Comparison of ENCODE assay signal across 9 cellular contexts in genomic region chr20:4821590-4821989, GRCh38. TPM values are rescaled to one million over a fixed set of nuclear protein-coding genes. Genes with fewer than 3 reads are reported as not detected.
DNase-seq lines count a peak whose midpoint lies in the region; ATAC-seq and TF ChIP-seq lines count a peak whose summit lies in the region.
"Had no signal": no experiment of that assay in that cellular context is flagged by ENCODE, and none has a peak within 500 bp of the region (broad histone marks: within the 10 kb centered on the region; RNA-seq: fewer than 3 reads in every experiment).

No MANE protein-coding gene starts in this region.

- peak overlapping the region; percentile 86 for H3K4me3 Mint-ChIP-seq in stimulated activated naive CD8-positive, alpha-beta T cell treated with anti-CD3 and anti-CD28 coated beads, Interleukin-15, Interleukin-2, amounts not matched to agents 100 ng/mL and 50 ng/mL, for 24 hours
- H3K4me3 Mint-ChIP-seq in chondrocyte (ENCODE audit: unreplicated experiment), result peak overlapping the region; percentile 78
- peak overlapping the region; percentile 84 to 96 (median 89) for H3K4me3 Mint-ChIP-seq in naive thymus-derived CD8-positive, alpha-beta T cell

- H3K4me1 Mint-ChIP-seq in stimulated activated naive CD8-positive, alpha-beta T cell treated with anti-CD3 and anti-CD28 coated beads, Interleukin-15, Interleukin-2, amounts not matched to agents 100 ng/mL and 50 ng/mL, for 24 hours (ENCODE audit: low read depth), result peaks cover 19% of the 10 kb centered on the region
- peaks cover 31% of the 10 kb centered on the region for H3K4me1 Mint-ChIP-seq in chondrocyte (ENCODE audit: low read depth)
- peaks cover 17 to 47% (median 45%) of the 10 kb centered on the region in 4 donors for H3K4me1 Mint-ChIP-seq in naive thymus-derived CD8-positive, alpha-beta T cell

- H3K27ac ChIP-seq in vagina (peak overlapping the region; percentile 79), left lung (peak overlapping the region in 1 of 2 donors; percentile 99)
- H3K27ac ChIP-seq: cardiac muscle cell had no signal

- H3K27me3 Mint-ChIP-seq in stimulated activated naive CD8-positive, alpha-beta T cell treated with anti-CD3 and anti-CD28 coated beads, Interleukin-15, Interleukin-2, amounts not matched to agents 100 ng/mL and 50 ng/mL, for 24 hours, result no peaks in the 10 kb centered on the region
- no peaks in the 10 kb centered on the region for H3K27me3 Mint-ChIP-seq in chondrocyte (ENCODE audit: low read depth)
- no peaks in the 10 kb centered on the region for H3K27me3 Mint-ChIP-seq in naive thymus-derived CD8-positive, alpha-beta T cell

- TF ChIP-seq CTCF in chondrocyte (IDR thresholded peaks at IDR 0.05) (no peak), vagina (IDR thresholded peaks at IDR 0.05) (no peak), left lung (IDR thresholded peaks at IDR 0.05) (no peak)

- ATAC-seq in stimulated activated naive CD8-positive, alpha-beta T cell treated with anti-CD3 and anti-CD28 coated beads, Interleukin-15, Interleukin-2, amounts not matched to agents 100 U/mL and 50 U/mL, for 24 hours, result no peak
- no peak for ATAC-seq in naive thymus-derived CD8-positive, alpha-beta T cell
- no peak for ATAC-seq in HG02870 (IDR thresholded peaks at IDR 0.05; ENCODE audit: unreplicated experiment)
- no peak for ATAC-seq in left lung

- H3K9me3 ChIP-seq in vagina (no peaks in the 10 kb centered on the region), left lung (no peaks in the 10 kb centered on the region)

- intact Hi-C loops in vagina (cut with DNase I) (no loop called here), left lung (cut with DNase I) (no loop called here)

- H3K27me3 ChIP-seq in vagina, result no peaks in the 10 kb centered on the region
- H3K27me3 ChIP-seq in left lung, result peaks cover 0 to 18% of the 10 kb centered on the region in 2 donors

- H3K36me3 ChIP-seq in vagina (no peaks in the 10 kb centered on the region), left lung (peaks cover 0 to 52% of the 10 kb centered on the region in 2 donors)
- H3K36me3 ChIP-seq: cardiac muscle cell had no signal

- TF ChIP-seq POLR2A in vagina (IDR thresholded peaks at IDR 0.05), result no peak

- DNase-seq in stimulated activated naive CD8-positive, alpha-beta T cell treated with anti-CD3 and anti-CD28 coated beads, Interleukin-15, Interleukin-2, amounts not matched to agents 100 U/mL and 50 U/mL, for 24 hours, result no peak
- DNase-seq in chondrocyte (ENCODE audit: low spot score) (peak; percentile 57), vagina (ENCODE audit: extremely low spot score in 2 of 2) (peak; percentile 77 to 94), RKO (ENCODE audit: low spot score) (no peak), left lung (no peak)
- no peak for DNase-seq in naive thymus-derived CD8-positive, alpha-beta T cell

- H3K36me3 Mint-ChIP-seq in stimulated activated naive CD8-positive, alpha-beta T cell treated with anti-CD3 and anti-CD28 coated beads, Interleukin-15, Interleukin-2, amounts not matched to agents 100 ng/mL and 50 ng/mL, for 24 hours (ENCODE audit: low read depth), result peaks cover 39% of the 10 kb centered on the region
- peaks cover 3% of the 10 kb centered on the region for H3K36me3 Mint-ChIP-seq in chondrocyte (ENCODE audit: low read depth)
- H3K36me3 Mint-ChIP-seq in naive thymus-derived CD8-positive, alpha-beta T cell, result peaks cover 0 to 34% (median 8%) of the 10 kb centered on the region in 3 donors

- no peaks in the 10 kb centered on the region for H3K9me3 Mint-ChIP-seq in stimulated activated naive CD8-positive, alpha-beta T cell treated with anti-CD3 and anti-CD28 coated beads, Interleukin-15, Interleukin-2, amounts not matched to agents 100 ng/mL and 50 ng/mL, for 24 hours
- H3K9me3 Mint-ChIP-seq in chondrocyte (ENCODE audit: low read depth), result no peaks in the 10 kb centered on the region
- no peaks in the 10 kb centered on the region for H3K9me3 Mint-ChIP-seq in naive thymus-derived CD8-positive, alpha-beta T cell

- H3K4me1 ChIP-seq in vagina, result peaks cover 34% of the 10 kb centered on the region
- peaks cover 12 to 74% of the 10 kb centered on the region in 2 donors for H3K4me1 ChIP-seq in left lung

- H3K27ac Mint-ChIP-seq in stimulated activated naive CD8-positive, alpha-beta T cell treated with anti-CD3 and anti-CD28 coated beads, Interleukin-15, Interleukin-2, amounts not matched to agents 100 ng/mL and 50 ng/mL, for 24 hours, result peak overlapping the region; percentile 40
- no peak overlapping the region for H3K27ac Mint-ChIP-seq in chondrocyte (ENCODE audit: unreplicated experiment)
- H3K27ac Mint-ChIP-seq in naive thymus-derived CD8-positive, alpha-beta T cell, result peak overlapping the region; percentile 59 to 91 (median 84)

- H3K4me3 ChIP-seq in vagina (peak overlapping the region in 1 of 2 donors; percentile 73), left lung (peak overlapping the region in 1 of 2 donors; percentile 69)

- POLR2A ChIA-PET in naive thymus-derived CD8-positive, alpha-beta T cell (lab: Charles Lee), result no interaction called here

RNA-seq across cellular contexts. Expression of gene RASSF2, which starts 1.8 kb away (rescaled TPM):
- total RNA-seq in chondrocyte (2.1 to 21.3 TPM (median 20.3 TPM) in 3 replicates), vagina (9.3 TPM), left lung (10 to 100 TPM; 38.7 to 71.5 TPM)
- total RNA-seq in naive thymus-derived CD8-positive, alpha-beta T cell, result 10 to 100 TPM; 29.5 to 31.7 TPM
- polyA plus RNA-seq in naive thymus-derived CD8-positive, alpha-beta T cell, result 10 to 100 TPM; 20.0 to 26.4 (median 22.4) TPM

Comparison
In these comparisons a context has a peak if more than half of its experiments do, and no peak if none do; other contexts are left out.
1. DNase-seq: peak in chondrocyte (single experiment) and vagina (2 of 2); none in stimulated activated naive CD8-positive, alpha-beta T cell treated with anti-CD3 and anti-CD28 coated beads, Interleukin-15, Interleukin-2, amounts not matched to agents 100 U/mL and 50 U/mL, for 24 hours (single experiment), naive thymus-derived CD8-positive, alpha-beta T cell (0 of 10), RKO (single experiment) and left lung (0 of 2).
2. Peak in every context shown above with its lines, with median percentiles within 50 percentile points of each other: H3K4me3 Mint-ChIP-seq.